Comparison of ENCODE assay signal across 11 cellular contexts in genomic region chr10:124734311-124735166, GRCh38. TPM values are rescaled to one million over a fixed set of nuclear protein-coding genes. Genes with fewer than 3 reads are reported as not detected.
DNase-seq lines count a peak whose midpoint lies in the region; ATAC-seq and TF ChIP-seq lines count a peak whose summit lies in the region.
"Had no signal": no experiment of that assay in that cellular context is flagged by ENCODE, and none has a peak within 500 bp of the region (broad histone marks: within the 10 kb centered on the region; RNA-seq: fewer than 3 reads in every experiment).

No MANE protein-coding gene starts in this region.

- ATAC-seq in heart left ventricle (no peak), Right ventricle myocardium inferior (no peak), naive B cell (ENCODE audit: low read depth in 2 of 2) (peak; percentile 89 to 94)
- ATAC-seq: left lung, SK-N-SH treated with all-trans-retinoic acid at 6 μM for 48 hours had no signal

- H3K27ac Mint-ChIP-seq in activated naive CD8-positive, alpha-beta T cell, result peak overlapping the region; percentile 97
- peak overlapping the region; percentile 97 to 99 (median 98) for H3K27ac Mint-ChIP-seq in naive B cell

- H3K9me3 ChIP-seq in heart left ventricle (no peaks in the 10 kb centered on the region), transverse colon (no peaks in the 10 kb centered on the region)
- H3K9me3 ChIP-seq: left lung had no signal

- in situ Hi-C loops in transverse colon (cut with MboI; ENCODE audit: low pct_ligation_motif_present in 1 of 4, low pct_unique_long_range_greater_than_20kb in 1 of 4, low sequenced_read_pairs in 3 of 4), result loop anchor here in 2 of 4 donors (10.0 to 25.0 kb wide), 2 partner anchors 90 to 97 kb away; no protein-coding TSS in a partner anchor

- peaks cover 12% of the 10 kb centered on the region for H3K36me3 Mint-ChIP-seq in activated naive CD8-positive, alpha-beta T cell
- peaks cover 13 to 22% of the 10 kb centered on the region in 2 donors for H3K36me3 Mint-ChIP-seq in naive B cell

- TF ChIP-seq EP300 in transverse colon (IDR thresholded peaks at IDR 0.05; ENCODE audit: low read depth), result no peak

- no peak for TF ChIP-seq CTCF in heart left ventricle (IDR thresholded peaks at IDR 0.05)
- TF ChIP-seq CTCF in transverse colon (IDR thresholded peaks at IDR 0.05), result no peak
- TF ChIP-seq CTCF in GM20000 (IDR thresholded peaks at IDR 0.05; ENCODE audit: extremely low read depth, missing control alignments), result no peak

- H3K9me3 Mint-ChIP-seq in activated naive CD8-positive, alpha-beta T cell (ENCODE audit: low read depth), result no peaks in the 10 kb centered on the region
- no peaks in the 10 kb centered on the region for H3K9me3 Mint-ChIP-seq in naive B cell

- H3K4me3 Mint-ChIP-seq in activated naive CD8-positive, alpha-beta T cell, result peak overlapping the region; percentile 86
- peak overlapping the region; percentile 61 to 97 (median 84) for H3K4me3 Mint-ChIP-seq in naive B cell

- peak overlapping the region; percentile 64 to 94 (median 88) for H3K27ac ChIP-seq in heart left ventricle
- peak overlapping the region; percentile 86 to 94 (median 89) for H3K27ac ChIP-seq in transverse colon

- peaks cover 86% of the 10 kb centered on the region for H3K4me1 Mint-ChIP-seq in activated naive CD8-positive, alpha-beta T cell (ENCODE audit: low read depth)
- H3K4me1 Mint-ChIP-seq in naive B cell, result peaks cover 86 to 98% (median 97%) of the 10 kb centered on the region in 3 donors

- no peaks in the 10 kb centered on the region for H3K27me3 ChIP-seq in heart left ventricle
- no peaks in the 10 kb centered on the region for H3K27me3 ChIP-seq in transverse colon
- H3K27me3 ChIP-seq: left lung had no signal

- H3K36me3 ChIP-seq in heart left ventricle (no peaks in the 10 kb centered on the region), transverse colon (no peaks in the 10 kb centered on the region)
- H3K36me3 ChIP-seq: left lung had no signal

- WGBS in heart left ventricle, 4 donors, result 80 to 92% (median 89%) methylated on average over 14 to 16 of the region's 16 CpGs
- WGBS in transverse colon (ENCODE audit: low coverage in 1 of 2), 2 donors, result 88% methylated on average over 16 of the region's 16 CpGs; no CpG with 5 or more reads in 1 of the 2 donors

- intact Hi-C loops in heart left ventricle (cut with DNase I), result loop anchor here (5.0 to 10.0 kb wide), 6 partner anchors 32 to 102 kb away; no protein-coding TSS in a partner anchor
- intact Hi-C loops in Right ventricle myocardium inferior (cut with DNase I), result no loop called here
- intact Hi-C loops in transverse colon (cut with DNase I; ENCODE audit: low total_unique reads), result no loop called here

- H3K27me3 Mint-ChIP-seq in activated naive CD8-positive, alpha-beta T cell, result no peaks in the 10 kb centered on the region
- H3K27me3 Mint-ChIP-seq in naive B cell, result no peaks in the 10 kb centered on the region

- peaks cover 47 to 100% (median 96%) of the 10 kb centered on the region in 12 donors for H3K4me1 ChIP-seq in heart left ventricle
- H3K4me1 ChIP-seq in transverse colon, result peaks cover 75 to 100% (median 83%) of the 10 kb centered on the region in 4 donors

- peak in 1 of 5 donors; percentile 7 for DNase-seq in heart left ventricle
- no peak for DNase-seq in Right ventricle myocardium inferior (ENCODE audit: missing footprints)
- DNase-seq in naive B cell, result peak; percentile 61
- no peak for DNase-seq in transverse colon
- DNase-seq in GM20000 (ENCODE audit: low spot score), result no peak
- no peak for DNase-seq in NCI-H2171 (lab: John Stamatoyannopoulos, UW)
- no peak for DNase-seq in NOMO-1 treated with DMSO at 0.1 percent for 48 hours (lab: John Stamatoyannopoulos, UW; ENCODE audit: unreplicated experiment)
- DNase-seq: left lung, NCI-H2107 had no signal

- H3K4me3 ChIP-seq in heart left ventricle (no peak overlapping the region), transverse colon (no peak overlapping the region)
- H3K4me3 ChIP-seq: left lung had no signal

- TF ChIP-seq POLR2A in heart left ventricle (IDR thresholded peaks at IDR 0.05) (no peak), transverse colon (IDR thresholded peaks at IDR 0.05) (no peak)

RNA-seq across cellular contexts. Expression of gene FAM53B, which starts 9.6 kb away (rescaled TPM):
- total RNA-seq in heart left ventricle (10 to 100 TPM; 30.2 to 57.7 (median 36.3) TPM), Right ventricle myocardium inferior (41.2 TPM), transverse colon (100 to 1,000 TPM in 1 of 4 donors, 10 to 100 TPM in 3; 41.0 to 110 (median 50.0) TPM)
- polyA plus RNA-seq in heart left ventricle (10 to 100 TPM; 23.7 to 25.6 TPM), naive B cell (ENCODE audit: low read depth in 6 of 6) (100 to 1,000 TPM in 1 of 6 donors, 10 to 100 TPM in 5; 19.6 to 141 (median 31.5) TPM)

RNA-seq across cellular contexts. Expression of gene EEF1AKMT2, which starts 57.1 kb away (rescaled TPM):
- 10 to 100 TPM in 6 of 9 donors, 1 to 10 TPM in 3; 3.6 to 14.8 (median 11.6) TPM for total RNA-seq in heart left ventricle
- 10 to 100 TPM; 10.4 to 10.5 TPM for polyA plus RNA-seq in heart left ventricle
- total RNA-seq in Right ventricle myocardium inferior, result 11.4 TPM
- 10 to 100 TPM; 16.1 to 40.6 (median 23.4) TPM for polyA plus RNA-seq in naive B cell (ENCODE audit: low read depth in 6 of 6)
- 10 to 100 TPM in 2 of 4 donors, 1 to 10 TPM in 2; 5.2 to 19.1 (median 10.6) TPM for total RNA-seq in transverse colon

Comparison
In these comparisons a context has a peak if more than half of its experiments do, and no peak if none do; other contexts are left out.
1. intact Hi-C loops: an anchor here in heart left ventricle (5.0 to 10.0 kb wide); none called in Right ventricle myocardium inferior and transverse colon.
2. ATAC-seq: peak in naive B cell (2 of 2); none in heart left ventricle (0 of 4) and Right ventricle myocardium inferior (single experiment).